Comparison of ENCODE assay signal across 8 cellular contexts in the genomic region with DNA sequence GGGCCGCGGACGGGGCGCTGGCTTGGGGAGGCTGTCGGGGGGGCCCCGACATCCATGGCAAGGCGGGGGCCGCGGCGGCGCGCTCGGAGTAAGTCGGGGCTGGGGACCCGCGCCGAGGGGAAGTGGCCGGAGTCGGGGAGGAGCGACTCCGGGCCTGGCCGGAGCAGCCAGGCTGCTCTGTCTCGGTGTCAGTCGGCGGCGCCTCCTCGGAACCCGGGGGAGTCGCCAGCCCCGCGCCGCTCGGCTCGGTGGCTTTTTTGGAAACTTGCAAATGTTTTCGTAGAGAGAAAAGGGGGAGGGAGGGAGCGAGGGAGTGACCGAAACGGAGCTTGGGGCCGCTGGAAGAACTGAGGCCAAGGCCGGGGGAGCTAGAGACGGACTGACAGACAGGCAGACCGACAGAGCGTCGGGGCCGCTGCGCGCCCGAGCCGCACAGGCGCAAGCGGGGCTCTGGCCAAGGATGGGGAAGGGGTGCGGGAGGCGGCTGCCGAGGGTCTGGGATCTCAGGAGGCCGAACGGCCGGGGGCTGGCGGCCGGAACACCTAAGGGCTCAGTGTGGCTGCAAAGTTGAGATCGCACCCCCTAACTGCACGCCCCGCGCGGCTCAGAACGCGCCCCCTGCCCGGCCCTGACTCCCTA. TPM values are rescaled to one million over a fixed set of nuclear protein-coding genes. Genes with fewer than 3 reads are reported as not detected.
DNase-seq lines count a peak whose midpoint lies in the region; ATAC-seq and TF ChIP-seq lines count a peak whose summit lies in the region.

No MANE protein-coding gene starts in this region.

- no peaks in the 10 kb centered on the region for H3K9me3 ChIP-seq in adrenal gland (replicated peaks in 1 of 3)

- peaks cover 12% of the 10 kb centered on the region for H3K27me3 ChIP-seq in adrenal gland

- peak overlapping the region in 2 of 4 donors; percentile 25 to 59 for H3K4me3 ChIP-seq in adrenal gland

- no peaks in the 10 kb centered on the region for H3K36me3 Mint-ChIP-seq in stimulated activated effector memory CD8-positive, alpha-beta T cell treated with anti-CD3 and anti-CD28 coated beads, Interleukin-12 subunit alpha, Interleukin-12 subunit beta, amount 100 ng/mL, for 72 hours

- intact Hi-C loops in adrenal gland (cut with DNase I): no loop called here

- ATAC-seq in stimulated activated effector memory CD8-positive, alpha-beta T cell treated with anti-CD3 and anti-CD28 coated beads, Interleukin-12 subunit alpha, Interleukin-12 subunit beta, amount 100 ng/mL, for 72 hours: peak; percentile 6
- ATAC-seq in HG02763 (IDR thresholded peaks at IDR 0.05; ENCODE audit: unreplicated experiment): no peak
- no peak for ATAC-seq in HG03045 (IDR thresholded peaks at IDR 0.05; ENCODE audit: unreplicated experiment)

- TF ChIP-seq POLR2A in adrenal gland (IDR thresholded peaks at IDR 0.05): no peak

- no peaks in the 10 kb centered on the region for H3K36me3 ChIP-seq in adrenal gland (replicated peaks in 1 of 2)

- H3K4me3 Mint-ChIP-seq in stimulated activated effector memory CD8-positive, alpha-beta T cell treated with anti-CD3 and anti-CD28 coated beads, Interleukin-12 subunit alpha, Interleukin-12 subunit beta, amount 100 ng/mL, for 72 hours: peak overlapping the region; percentile 63

- WGBS in adrenal gland, 4 donors: 0 to 1% (median 1%) methylated on average over 18 to 67 of the region's 67 CpGs

- H3K4me1 Mint-ChIP-seq in stimulated activated effector memory CD8-positive, alpha-beta T cell treated with anti-CD3 and anti-CD28 coated beads, Interleukin-12 subunit alpha, Interleukin-12 subunit beta, amount 100 ng/mL, for 72 hours: peaks cover 20% of the 10 kb centered on the region

- TF ChIP-seq CTCF in adrenal gland (IDR thresholded peaks at IDR 0.05): no peak

- peaks cover 15% of the 10 kb centered on the region in 2 donors for H3K4me1 ChIP-seq in adrenal gland (replicated peaks in 1 of 2)

- H3K27ac Mint-ChIP-seq in stimulated activated effector memory CD8-positive, alpha-beta T cell treated with anti-CD3 and anti-CD28 coated beads, Interleukin-12 subunit alpha, Interleukin-12 subunit beta, amount 100 ng/mL, for 72 hours: no peak overlapping the region

- peak overlapping the region in 4 of 5 donors; percentile 10 to 74 (median 62) for H3K27ac ChIP-seq in adrenal gland

- H3K9me3 Mint-ChIP-seq in stimulated activated effector memory CD8-positive, alpha-beta T cell treated with anti-CD3 and anti-CD28 coated beads, Interleukin-12 subunit alpha, Interleukin-12 subunit beta, amount 100 ng/mL, for 72 hours: no peaks in the 10 kb centered on the region

- DNase-seq in stimulated activated CD4-positive, alpha-beta T cell treated with anti-CD3 and anti-CD28 coated beads, Interleukin-15, amount 100 ng/mL, for 24 hours: peak; percentile 21
- DNase-seq in stimulated activated CD4-positive, alpha-beta T cell treated with anti-CD3 and anti-CD28 coated beads, Interleukin-4, amount 100 ng/mL, for 4 hours: no peak
- DNase-seq in adrenal gland (peak in 1 of 7 donors; percentile 32), iPS-NIHi11 (ENCODE audit: low spot score) (peak; percentile 65), amniotic stem cell (lab: John Stamatoyannopoulos, UW) (no peak)
- no peak for DNase-seq in stimulated activated effector memory CD8-positive, alpha-beta T cell treated with anti-CD3 and anti-CD28 coated beads, Interleukin-12 subunit alpha, Interleukin-12 subunit beta, amount 100 ng/mL, for 72 hours (ENCODE audit: low spot score in 2 of 2)

RNA-seq across cellular contexts. Expression of a gene that starts 5.0 kb away (rescaled TPM):
- total RNA-seq in adrenal gland: 100 to 1,000 TPM in 2 of 8 donors, 10 to 100 TPM in 6; 10.0 to 117 (median 47.5) TPM
- polyA plus RNA-seq in adrenal gland: 1,000 to 10,000 TPM in 1 of 3 donors, 100 to 1,000 TPM in 1, 10 to 100 TPM in 1; 10.4 to 1,399 (median 244) TPM

RNA-seq across cellular contexts. Expression of a gene that starts 19.3 kb away (rescaled TPM):
- total RNA-seq in adrenal gland: 10 to 100 TPM in 2 of 8 donors, 1 to 10 TPM in 5, not detected in 1; 1.4 to 12.1 (median 4.6) TPM
- 10 to 100 TPM in 1 of 3 donors, 1 to 10 TPM in 2; 1.7 to 12.7 (median 5.7) TPM for polyA plus RNA-seq in adrenal gland

Comparison
In these comparisons a context has a peak if more than half of its experiments do, and no peak if none do; other contexts are left out.
1. DNase-seq: peak in stimulated activated CD4-positive, alpha-beta T cell treated with anti-CD3 and anti-CD28 coated beads, Interleukin-15, amount 100 ng/mL, for 24 hours (single experiment) and iPS-NIHi11 (single experiment); none in stimulated activated CD4-positive, alpha-beta T cell treated with anti-CD3 and anti-CD28 coated beads, Interleukin-4, amount 100 ng/mL, for 4 hours (0 of 2), stimulated activated effector memory CD8-positive, alpha-beta T cell treated with anti-CD3 and anti-CD28 coated beads, Interleukin-12 subunit alpha, Interleukin-12 subunit beta, amount 100 ng/mL, for 72 hours (0 of 2) and amniotic stem cell (single experiment).